21 cellular contexts compared by ENCODE assay signal in the genomic region with DNA sequence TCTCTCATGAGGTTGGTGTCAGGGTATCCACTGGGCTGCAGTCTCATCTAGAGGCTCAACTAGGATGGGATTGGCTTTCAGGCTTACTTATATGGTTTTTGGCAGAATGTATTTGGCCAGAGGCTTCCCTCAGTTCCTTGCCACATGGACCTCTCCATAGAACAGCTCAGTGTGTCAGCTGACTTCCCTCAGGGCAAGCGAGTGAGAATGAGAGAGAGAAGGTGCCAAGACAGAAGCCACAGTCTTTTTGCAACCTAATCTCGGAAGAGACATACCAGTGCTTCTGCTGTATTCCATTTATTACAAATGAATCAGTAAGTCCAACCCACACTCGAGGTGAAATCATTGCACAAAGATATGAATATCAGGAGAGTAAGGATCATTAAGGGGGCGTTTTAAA.
"Had no signal": no experiment of that assay in that cellular context is flagged by ENCODE, and none has a peak within 500 bp of the region (broad histone marks: within the 10 kb centered on the region; RNA-seq: fewer than 3 reads in every experiment).

No MANE protein-coding gene starts in this region.

- H3K9me3 ChIP-seq: lower lobe of right lung, upper lobe of left lung had no signal

- H3K27me3 ChIP-seq: esophagus muscularis mucosa, heart left ventricle, upper lobe of left lung had no signal

- H3K4me1 ChIP-seq: esophagus muscularis mucosa, heart left ventricle, lower lobe of right lung, upper lobe of left lung had no signal

- H3K4me3 ChIP-seq: esophagus muscularis mucosa, heart left ventricle, lower lobe of right lung, upper lobe of left lung had no signal

- H3K4me3 Mint-ChIP-seq: activated naive CD4-positive, alpha-beta T cell treated with anti-CD3 and anti-CD28 coated beads for 36 hours; activated naive CD8-positive, alpha-beta T cell treated with anti-CD3 and anti-CD28 coated beads, Interleukin-2, amount 10 ng/mL, durations not matched to agents 7 days and 5 days; naive thymus-derived CD4-positive, alpha-beta T cell; neural crest cell had no signal

- H3K36me3 Mint-ChIP-seq: activated naive CD8-positive, alpha-beta T cell treated with anti-CD3 and anti-CD28 coated beads, Interleukin-2, amount 10 ng/mL, durations not matched to agents 7 days and 5 days had no signal

- H3K27me3 Mint-ChIP-seq: progenitor cell of endocrine pancreas had no signal

- ATAC-seq: heart left ventricle; lower lobe of right lung; naive thymus-derived CD4-positive, alpha-beta T cell had no signal

- DNase-seq: activated CD4-positive, alpha-beta T cell treated with anti-CD3 and anti-CD28 coated beads for 4 hours; activated CD4-positive, alpha-beta T cell treated with anti-CD3 and anti-CD28 coated beads, Interleukin-2, amount 50 U/mL, for 48 hours; activated naive CD4-positive, alpha-beta T cell treated with anti-CD3 and anti-CD28 coated beads for 36 hours; activated naive CD8-positive, alpha-beta T cell treated with anti-CD3 and anti-CD28 coated beads, Interleukin-2, amount 10 ng/mL, durations not matched to agents 7 days and 5 days; activated T-cell treated with anti-CD3 and anti-CD28 coated beads, Interleukin-2, amount 50 U/mL, for 48 hours; amniotic stem cell; effector memory CD4-positive, alpha-beta T cell; heart left ventricle; kidney; lower lobe of right lung; naive thymus-derived CD4-positive, alpha-beta T cell; retina; stimulated activated CD4-positive, alpha-beta T cell treated with anti-CD3 and anti-CD28 coated beads, Interleukin-2, amount 100 ng/mL, for 48 hours; stimulated activated CD8-positive, alpha-beta memory T cell treated with anti-CD3 and anti-CD28 coated beads, Interleukin-4, amount 100 ng/mL, for 48 hours; stimulated activated naive CD4-positive, alpha-beta T cell treated with Interleukin-2 at 50 U/mL for 16 hours; T-helper 1 cell; upper lobe of left lung; WERI-Rb-1 had no signal

- H3K27ac Mint-ChIP-seq: activated naive CD4-positive, alpha-beta T cell treated with anti-CD3 and anti-CD28 coated beads for 36 hours; activated naive CD8-positive, alpha-beta T cell treated with anti-CD3 and anti-CD28 coated beads, Interleukin-2, amount 10 ng/mL, durations not matched to agents 7 days and 5 days; naive thymus-derived CD4-positive, alpha-beta T cell; progenitor cell of endocrine pancreas had no signal

- H3K27ac ChIP-seq: esophagus muscularis mucosa, heart left ventricle, lower lobe of right lung, upper lobe of left lung, WERI-Rb-1 had no signal

- H3K4me1 Mint-ChIP-seq: neural crest cell had no signal

- H3K9me3 Mint-ChIP-seq: activated naive CD4-positive, alpha-beta T cell treated with anti-CD3 and anti-CD28 coated beads for 36 hours; activated naive CD8-positive, alpha-beta T cell treated with anti-CD3 and anti-CD28 coated beads, Interleukin-2, amount 10 ng/mL, durations not matched to agents 7 days and 5 days; neural crest cell had no signal

- H3K36me3 ChIP-seq: esophagus muscularis mucosa, heart left ventricle, lower lobe of right lung, upper lobe of left lung, WERI-Rb-1 had no signal
